18 cellular contexts compared by ENCODE assay signal in the genomic region with DNA sequence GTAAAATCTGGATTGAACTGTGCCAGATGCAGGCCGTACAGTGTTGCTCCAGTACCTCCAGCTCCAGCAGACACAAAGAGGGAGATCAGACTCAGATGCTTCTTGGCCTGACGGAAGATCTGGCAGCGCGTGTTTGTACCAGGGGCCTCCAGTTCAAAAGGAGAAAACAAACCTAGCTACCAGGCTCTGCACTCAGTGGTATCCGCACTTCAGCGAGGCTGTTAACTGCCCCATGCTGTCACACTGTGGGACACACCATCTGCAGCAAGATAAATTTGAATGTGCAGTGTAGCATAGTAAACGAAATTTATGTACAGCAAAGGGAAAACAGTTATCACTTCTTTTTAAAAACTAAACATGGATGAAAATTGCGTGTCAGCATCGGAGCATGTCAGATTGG. TPM values are rescaled to one million over a fixed set of nuclear protein-coding genes. Genes with fewer than 3 reads are reported as not detected.
A peak's percentile ranks its signal among the peaks of the same experiment; 100 is the strongest.
DNase-seq lines count a peak whose midpoint lies in the region; ATAC-seq, FAIRE-seq and TF ChIP-seq lines count a peak whose summit lies in the region.
"Had no signal": no experiment of that assay in that cellular context is flagged by ENCODE, and none has a peak within 500 bp of the region (broad histone marks: within the 10 kb centered on the region; RNA-seq: fewer than 3 reads in every experiment).

No MANE protein-coding gene starts in this region.

- no peaks in the 10 kb centered on the region for H3K27me3 Mint-ChIP-seq in T-helper 17 cell
- H3K27me3 Mint-ChIP-seq: activated naive CD4-positive, alpha-beta T cell treated with anti-CD3 and anti-CD28 coated beads, Interleukin-2, amount 50 U/mL, for 24 hours had no signal

- peaks cover 29% of the 10 kb centered on the region for H3K4me1 ChIP-seq in mesenchymal stem cell (ENCODE audit: control insufficient read depth, insufficient read depth, low read depth, low read length)
- H3K4me1 ChIP-seq in thyroid gland: peaks cover 26 to 56% of the 10 kb centered on the region in 2 donors

- peaks cover 14 to 22% of the 10 kb centered on the region in 2 experiments for H3K36me3 ChIP-seq in mesenchymal stem cell (ENCODE audit: control insufficient read depth in 1 of 2, insufficient read depth in 2 of 2, low read depth in 1 of 2, low read length in 2 of 2)
- H3K36me3 ChIP-seq in thyroid gland: peaks cover 0 to 6% of the 10 kb centered on the region in 2 donors
- H3K36me3 ChIP-seq: right lobe of liver had no signal

- peak; percentile 80 for FAIRE-seq in GM12891 (lab: Jason Lieb, UNC)
- FAIRE-seq: frontal cortex, H54 had no signal

- no peak for ATAC-seq in T-helper 17 cell
- ATAC-seq in HG02938 (IDR thresholded peaks at IDR 0.05; ENCODE audit: unreplicated experiment): no peak
- no peak for ATAC-seq in HG02610 (IDR thresholded peaks at IDR 0.05; ENCODE audit: unreplicated experiment)
- ATAC-seq: right lobe of liver, SK-N-SH treated with all-trans-retinoic acid at 6 μM for 48 hours had no signal

- H3K27ac ChIP-seq in AG04450 (ENCODE audit: low read depth, low read length) (peak overlapping the region; percentile 47), mesenchymal stem cell (ENCODE audit: low read length, poor library complexity, severe bottlenecking) (peak overlapping the region; percentile 30), thyroid gland (no peak overlapping the region)
- H3K27ac ChIP-seq: cardiac muscle cell had no signal

- no peak overlapping the region for H3K14ac ChIP-seq in mesenchymal stem cell (ENCODE audit: low read length in 2 of 2)

- no peaks in the 10 kb centered on the region for H3K79me1 ChIP-seq in mesenchymal stem cell (replicated peaks; ENCODE audit: low read length, poor library complexity, severe bottlenecking)

- H2BK12ac ChIP-seq in mesenchymal stem cell (ENCODE audit: low read length in 2 of 2): no peak overlapping the region

- H3K4me3 ChIP-seq in AG04450 (ENCODE audit: low read depth, low read length): no peak overlapping the region
- H3K4me3 ChIP-seq in mesenchymal stem cell (ENCODE audit: insufficient read depth in 1 of 2, low read depth in 1 of 2, low read length in 2 of 2): peak overlapping the region in 1 of 2 experiments; percentile 49
- no peak overlapping the region for H3K4me3 ChIP-seq in thyroid gland (replicated peaks in 1 of 3)
- H3K4me3 ChIP-seq: cardiac muscle cell, lung, right lobe of liver had no signal

- H3K4me1 Mint-ChIP-seq in T-helper 17 cell: peaks cover 23% of the 10 kb centered on the region

- peak overlapping the region; percentile 43 for H3K4me2 ChIP-seq in mesenchymal stem cell (ENCODE audit: low read length, poor library complexity, severe bottlenecking)

- H2AK5ac ChIP-seq in mesenchymal stem cell (ENCODE audit: low read length, severe bottlenecking): peak overlapping the region; percentile 83

- no peak for TF ChIP-seq POLR2A in GM12891 (IDR thresholded peaks at IDR 0.05; ENCODE audit: low read depth, low read length)
- TF ChIP-seq POLR2A in thyroid gland (IDR thresholded peaks at IDR 0.05): no peak

- no peak overlapping the region for H4K91ac ChIP-seq in mesenchymal stem cell (ENCODE audit: low read length)

- no peak overlapping the region for H2AFZ ChIP-seq in mesenchymal stem cell (ENCODE audit: low read depth, low read length)

- H3K27me3 ChIP-seq in AG04450 (ENCODE audit: control insufficient read depth, insufficient read depth, low read length) (no peaks in the 10 kb centered on the region), mesenchymal stem cell (ENCODE audit: control insufficient read depth in 1 of 2, insufficient read depth in 1 of 2, low read length in 2 of 2) (no peaks in the 10 kb centered on the region), thyroid gland (no peaks in the 10 kb centered on the region)
- H3K27me3 ChIP-seq: cardiac muscle cell, right lobe of liver had no signal

- H2BK15ac ChIP-seq in mesenchymal stem cell (ENCODE audit: low read depth, poor library complexity, severe bottlenecking): no peak overlapping the region

- no peak overlapping the region for H2BK5ac ChIP-seq in mesenchymal stem cell (ENCODE audit: low read depth, low read length, poor library complexity, severe bottlenecking)

- peaks cover 2% of the 10 kb centered on the region for H3K36me3 Mint-ChIP-seq in T-helper 17 cell (ENCODE audit: low read depth)

- no peak overlapping the region for H2BK120ac ChIP-seq in mesenchymal stem cell (ENCODE audit: low read depth, low read length)

- DNase-seq in AG04450 (ENCODE audit: low read depth, low spot score) (no peak), GM12891 (ENCODE audit: insufficient read length, low spot score) (no peak), T-helper 17 cell (no peak), mesenchymal stem cell (no peak), MV-4-11 (lab: John Stamatoyannopoulos, UW) (no peak), thyroid gland (no peak)
- DNase-seq: immature natural killer cell; NCI-H1092 treated with DMSO at 0.1 percent for 48 hours; stimulated activated CD8-positive, alpha-beta memory T cell treated with anti-CD3 and anti-CD28 coated beads, Interleukin-4, amount 100 ng/mL, for 48 hours had no signal

- intact Hi-C loops in thyroid gland (cut with DNase I): loop anchor here (10.0 kb wide), 1 partner anchor 125 kb away; no protein-coding TSS in a partner anchor

- POLR2A ChIA-PET in AG04450 (lab: Yijun Ruan, JAX): no interaction called here

- peak overlapping the region; percentile 54 for H4K8ac ChIP-seq in mesenchymal stem cell (ENCODE audit: low read length)

- no peak overlapping the region for H3K4me3 Mint-ChIP-seq in T-helper 17 cell
- H3K4me3 Mint-ChIP-seq: activated naive CD4-positive, alpha-beta T cell treated with anti-CD3 and anti-CD28 coated beads, Interleukin-2, amount 50 U/mL, for 24 hours; immature natural killer cell had no signal

- H3K23ac ChIP-seq in mesenchymal stem cell (ENCODE audit: low read length in 2 of 2): no peak overlapping the region

- H3K9me3 ChIP-seq in AG04450 (ENCODE audit: control insufficient read depth, insufficient read depth, low read length) (no peaks in the 10 kb centered on the region; the same call in 1 of the 2 replicates), T-helper 17 cell (ENCODE audit: control insufficient read depth, low read length, poor library complexity, severe bottlenecking) (no peaks in the 10 kb centered on the region), mesenchymal stem cell (ENCODE audit: control insufficient read depth, low read length) (no peaks in the 10 kb centered on the region), thyroid gland (no peaks in the 10 kb centered on the region)
- H3K9me3 ChIP-seq: right lobe of liver had no signal

- peak overlapping the region; percentile 66 for H3K27ac Mint-ChIP-seq in T-helper 17 cell
- H3K27ac Mint-ChIP-seq: activated naive CD4-positive, alpha-beta T cell treated with anti-CD3 and anti-CD28 coated beads, Interleukin-2, amount 50 U/mL, for 24 hours had no signal

- H3K18ac ChIP-seq in mesenchymal stem cell (ENCODE audit: low read depth in 1 of 2, low read length in 2 of 2): no peak overlapping the region

- WGBS in mesenchymal stem cell: over 99% methylated on average over 8 of the region's 9 CpGs
- 94 to 97% methylated on average over 9 of the region's 9 CpGs for WGBS in thyroid gland, 2 donors

- H3K9ac ChIP-seq in mesenchymal stem cell (ENCODE audit: low read length): peak overlapping the region; percentile 44

- H3K4ac ChIP-seq in mesenchymal stem cell (ENCODE audit: low read depth in 1 of 2, low read length in 2 of 2): no peak overlapping the region

- TF ChIP-seq CTCF in AG04450 (IDR thresholded peaks at IDR 0.05; ENCODE audit: low read depth, low read length) (no peak), thyroid gland (IDR thresholded peaks at IDR 0.05) (no peak)

- CTCF ChIA-PET in AG04450 (lab: Charles Lee): interaction anchor here (1.2 to 6.9 kb wide), 2 partner anchors 9 to 11 kb away, joined by 3 to 35 read pairs; no protein-coding TSS in a partner anchor

TF ChIP-seq in GM12891, 5 proteins besides CTCF, POLR2A, EP300 and RAD21:
- no peak for TF ChIP-seq TAF1 (IDR thresholded peaks at IDR 0.05; ENCODE audit: low read depth, low read length)
- TF ChIP-seq SPI1 (IDR thresholded peaks at IDR 0.05; ENCODE audit: low read depth, low read length): no peak
- TF ChIP-seq PAX5 (IDR thresholded peaks at IDR 0.05; ENCODE audit: insufficient read depth, low read length, severe bottlenecking): no peak
- no peak for TF ChIP-seq POU2F2 (IDR thresholded peaks at IDR 0.05; ENCODE audit: low read depth, low read length)
- no peak for TF ChIP-seq POLR2AphosphoS5 (IDR thresholded peaks at IDR 0.05; ENCODE audit: low read depth, low read length)

RNA-seq across cellular contexts. Expression of gene DYNC1H1, which starts 5.1 kb away (rescaled TPM):
- polyA plus RNA-seq in AG04450 (2011; rRNA removed): 189 and 300 TPM in 2 replicates
- 792 and 915 TPM in 2 replicates for polyA minus RNA-seq in AG04450 (2011; rRNA and poly(A)+ RNA removed)
- 67.4 TPM for polyA plus RNA-seq in GM12891 (2012; ENCODE audit: low read depth, missing spikeins)
- total RNA-seq in T-helper 17 cell (100 to 1,000 TPM; 318 to 366 TPM), thyroid gland (100 to 1,000 TPM; 464 to 818 (median 553) TPM)
- 97.7 TPM for polyA plus RNA-seq in mesenchymal stem cell (2013, experiment 1 of 2)
- 90.8 TPM for polyA plus RNA-seq in mesenchymal stem cell (2013, experiment 2 of 2)

Comparison
In these comparisons a context has a peak if more than half of its experiments do, and no peak if none do; other contexts are left out.
1. H3K27ac ChIP-seq: peak in AG04450 (single experiment) and mesenchymal stem cell (single experiment); none in thyroid gland (0 of 3).